In the genomic region with DNA sequence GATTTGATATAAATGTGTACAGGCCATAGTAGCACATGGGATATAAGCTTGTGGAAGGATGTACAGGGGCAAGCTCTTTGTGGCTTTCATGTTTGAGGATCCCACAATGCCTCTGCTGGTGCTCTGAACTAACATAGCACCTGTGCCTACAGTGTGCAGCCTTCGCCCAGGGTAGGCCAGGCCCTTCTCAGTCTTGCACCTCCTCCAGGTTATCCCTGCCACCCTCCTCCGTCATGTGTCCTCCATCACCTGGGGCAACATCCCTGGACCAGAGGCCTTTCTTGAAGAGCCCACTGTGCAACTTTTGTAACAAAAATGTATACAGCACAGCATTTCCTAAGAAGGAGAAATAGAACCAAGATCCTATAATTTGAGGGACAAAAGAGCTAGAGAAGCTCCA, we compare ENCODE assay signal across 19 cellular contexts.
"Had no signal": no experiment of that assay in that cellular context is flagged by ENCODE, and none has a peak within 500 bp of the region (broad histone marks: within the 10 kb centered on the region; RNA-seq: fewer than 3 reads in every experiment).

No MANE protein-coding gene starts in this region.

- DNase-seq: heart right ventricle; hippocampal formation; kidney glomerular epithelial cell; lower lobe of right lung; midbrain; mucosa of descending colon; naive thymus-derived CD4-positive, alpha-beta T cell; ovary; stimulated activated CD4-positive, alpha-beta T cell treated with anti-CD3 and anti-CD28 coated beads, Interleukin-12 subunit alpha, Interleukin-12 subunit beta, amount 100 ng/mL, for 4 hours; stimulated activated CD4-positive, alpha-beta T cell treated with anti-CD3 and anti-CD28 coated beads, Interleukin-15, amount 100 ng/mL, for 24 hours; stimulated activated CD4-positive, alpha-beta T cell treated with anti-CD3 and anti-CD28 coated beads, Interleukin-2, amount 100 ng/mL, for 24 hours; stimulated activated CD4-positive, alpha-beta T cell treated with anti-CD3 and anti-CD28 coated beads, Interleukin-4, amount 100 ng/mL, for 1 hour; stimulated activated naive CD4-positive, alpha-beta T cell; upper lobe of right lung had no signal

- H3K9me3 ChIP-seq: heart right ventricle, lower lobe of right lung, mucosa of descending colon, ovary, suprapubic skin, thoracic aorta, tibial artery, upper lobe of right lung had no signal

- H3K36me3 ChIP-seq: heart right ventricle, lower lobe of right lung, ovary, suprapubic skin, thoracic aorta, tibial artery, upper lobe of right lung had no signal

- H3K4me3 ChIP-seq: heart right ventricle, lower lobe of right lung, mucosa of descending colon, ovary, skin epidermis, suprapubic skin, thoracic aorta, tibial artery, upper lobe of right lung had no signal

- ATAC-seq: left lobe of liver; naive thymus-derived CD4-positive, alpha-beta T cell had no signal

- H3K27ac ChIP-seq: heart right ventricle, lower lobe of right lung, ovary, skin epidermis, suprapubic skin, thoracic aorta, upper lobe of right lung had no signal

- H3K27me3 ChIP-seq: ovary, suprapubic skin, tibial artery, upper lobe of right lung had no signal

- H3K4me1 ChIP-seq: lower lobe of right lung, suprapubic skin, upper lobe of right lung had no signal
